ENCODE assay signal across 10 cellular contexts in genomic region chr7:64883113-64883905, GRCh38. TPM values are rescaled to one million over a fixed set of nuclear protein-coding genes. Genes with fewer than 3 reads are reported as not detected.
DNase-seq lines count a peak whose midpoint lies in the region; ATAC-seq and TF ChIP-seq lines count a peak whose summit lies in the region.
"Had no signal": no experiment of that assay in that cellular context is flagged by ENCODE, and none has a peak within 500 bp of the region (broad histone marks: within the 10 kb centered on the region; RNA-seq: fewer than 3 reads in every experiment).

No MANE protein-coding gene starts in this region.

- intact Hi-C loops in activated T-helper 1 cell treated with anti-CD3 and anti-CD28 coated beads, Interleukin-12 subunit alpha, Interleukin-12 subunit beta, Interleukin-2, Interleukin-4 antibody, amounts not matched to agents 30 ng/mL and 10 ng/mL and 1 ng/mL, durations not matched to agents 14 hours and 24 hours and 36 hours (cut with micrococcal nuclease) = no loop called here
- intact Hi-C loops in Calu3 (cut with micrococcal nuclease; ENCODE audit: unreplicated experiment) = no loop called here

- H3K4me1 ChIP-seq in right atrium auricular region = peaks cover 0 to 14% of the 10 kb centered on the region in 2 donors

- H3K36me3 Mint-ChIP-seq in activated T-helper 1 cell treated with anti-CD3 and anti-CD28 coated beads, Interleukin-12 subunit alpha, Interleukin-12 subunit beta, Interleukin-2, Interleukin-4 antibody, amounts not matched to agents 30 ng/mL and 10 ng/mL and 1 ng/mL, durations not matched to agents 14 hours and 24 hours and 36 hours (ENCODE audit: low read depth) = peaks cover 4% of the 10 kb centered on the region
- H3K36me3 Mint-ChIP-seq in stimulated activated effector memory CD8-positive, alpha-beta T cell treated with anti-CD3 and anti-CD28 coated beads, Interleukin-12 subunit alpha, Interleukin-12 subunit beta, amount 100 ng/mL, for 72 hours = no peaks in the 10 kb centered on the region
- peaks cover under 1% of the 10 kb centered on the region for H3K36me3 Mint-ChIP-seq in Calu3 (ENCODE audit: insufficient read depth, unreplicated experiment)

- CTCF ChIA-PET in Calu3 (lab: Charles Lee) = no interaction called here

- peaks cover 4% of the 10 kb centered on the region for H3K4me1 Mint-ChIP-seq in activated T-helper 1 cell treated with anti-CD3 and anti-CD28 coated beads, Interleukin-12 subunit alpha, Interleukin-12 subunit beta, Interleukin-2, Interleukin-4 antibody, amounts not matched to agents 30 ng/mL and 10 ng/mL and 1 ng/mL, durations not matched to agents 14 hours and 24 hours and 36 hours (ENCODE audit: low read depth)
- H3K4me1 Mint-ChIP-seq in stimulated activated effector memory CD8-positive, alpha-beta T cell treated with anti-CD3 and anti-CD28 coated beads, Interleukin-12 subunit alpha, Interleukin-12 subunit beta, amount 100 ng/mL, for 72 hours = peaks cover 18% of the 10 kb centered on the region
- peaks cover 7% of the 10 kb centered on the region for H3K4me1 Mint-ChIP-seq in Calu3 (ENCODE audit: low read depth, unreplicated experiment)

- no peaks in the 10 kb centered on the region for H3K27me3 ChIP-seq in right atrium auricular region

- peak overlapping the region; percentile 63 for H3K4me3 Mint-ChIP-seq in activated T-helper 1 cell treated with anti-CD3 and anti-CD28 coated beads, Interleukin-12 subunit alpha, Interleukin-12 subunit beta, Interleukin-2, Interleukin-4 antibody, amounts not matched to agents 30 ng/mL and 10 ng/mL and 1 ng/mL, durations not matched to agents 14 hours and 24 hours and 36 hours
- H3K4me3 Mint-ChIP-seq in stimulated activated effector memory CD8-positive, alpha-beta T cell treated with anti-CD3 and anti-CD28 coated beads, Interleukin-12 subunit alpha, Interleukin-12 subunit beta, amount 100 ng/mL, for 72 hours = peak overlapping the region; percentile 65
- H3K4me3 Mint-ChIP-seq in Calu3 (ENCODE audit: low read depth, unreplicated experiment) = no peak overlapping the region

- peak overlapping the region; percentile 37 to 56 for H3K4me3 ChIP-seq in right atrium auricular region

- TF ChIP-seq CTCF in right atrium auricular region (IDR thresholded peaks at IDR 0.05) = no peak
- no peak for TF ChIP-seq CTCF in Calu3 (IDR thresholded peaks at IDR 0.05; ENCODE audit: unreplicated experiment)
- no peak for TF ChIP-seq CTCF in GM20000 (IDR thresholded peaks at IDR 0.05; ENCODE audit: extremely low read depth, missing control alignments)

- no TSS peak for BruUV-seq in Calu3 (replicated peaks; lab: Mats Ljungman, UMichigan)

- H3K9me3 Mint-ChIP-seq in activated T-helper 1 cell treated with anti-CD3 and anti-CD28 coated beads, Interleukin-12 subunit alpha, Interleukin-12 subunit beta, Interleukin-2, Interleukin-4 antibody, amounts not matched to agents 30 ng/mL and 10 ng/mL and 1 ng/mL, durations not matched to agents 14 hours and 24 hours and 36 hours = peaks cover 24% of the 10 kb centered on the region
- H3K9me3 Mint-ChIP-seq in stimulated activated effector memory CD8-positive, alpha-beta T cell treated with anti-CD3 and anti-CD28 coated beads, Interleukin-12 subunit alpha, Interleukin-12 subunit beta, amount 100 ng/mL, for 72 hours = no peaks in the 10 kb centered on the region
- H3K9me3 Mint-ChIP-seq in Calu3 (ENCODE audit: low read depth, unreplicated experiment) = peaks cover 5% of the 10 kb centered on the region

- DNase-seq in NCI-H2029 (lab: John Stamatoyannopoulos, UW) (peak; percentile 19), NCI-H2029 treated with DMSO at 0.1 percent for 48 hours (lab: John Stamatoyannopoulos, UW) (no peak), right atrium auricular region (ENCODE audit: low spot score) (peak; percentile 54), Calu3 (no peak), DMS 273 (lab: John Stamatoyannopoulos, UW; ENCODE audit: unreplicated experiment) (no peak), GM20000 (ENCODE audit: low spot score) (no peak)
- DNase-seq in activated T-helper 1 cell treated with anti-CD3 and anti-CD28 coated beads, Interleukin-12 subunit alpha, Interleukin-12 subunit beta, Interleukin-2, Interleukin-4 antibody, amounts not matched to agents 30 ng/mL and 10 ng/mL and 1 ng/mL, durations not matched to agents 14 hours and 24 hours and 36 hours (ENCODE audit: low spot score) = no peak
- DNase-seq in stimulated activated effector memory CD8-positive, alpha-beta T cell treated with anti-CD3 and anti-CD28 coated beads, Interleukin-12 subunit alpha, Interleukin-12 subunit beta, amount 100 ng/mL, for 72 hours (ENCODE audit: low spot score in 2 of 2) = peak in 1 of 2 donors; percentile 26
- DNase-seq: 8988T; effector CD8-positive, alpha-beta T cell had no signal

- no peak overlapping the region for H3K27ac ChIP-seq in right atrium auricular region

- H3K9me3 ChIP-seq in right atrium auricular region = no peaks in the 10 kb centered on the region

- H3K36me3 ChIP-seq in right atrium auricular region = no peaks in the 10 kb centered on the region

- peaks cover 17% of the 10 kb centered on the region for H3K27me3 Mint-ChIP-seq in activated T-helper 1 cell treated with anti-CD3 and anti-CD28 coated beads, Interleukin-12 subunit alpha, Interleukin-12 subunit beta, Interleukin-2, Interleukin-4 antibody, amounts not matched to agents 30 ng/mL and 10 ng/mL and 1 ng/mL, durations not matched to agents 14 hours and 24 hours and 36 hours (ENCODE audit: insufficient read depth)
- H3K27me3 Mint-ChIP-seq in Calu3 (ENCODE audit: unreplicated experiment) = peaks cover 9% of the 10 kb centered on the region

- no peak overlapping the region for H3K27ac Mint-ChIP-seq in activated T-helper 1 cell treated with anti-CD3 and anti-CD28 coated beads, Interleukin-12 subunit alpha, Interleukin-12 subunit beta, Interleukin-2, Interleukin-4 antibody, amounts not matched to agents 30 ng/mL and 10 ng/mL and 1 ng/mL, durations not matched to agents 14 hours and 24 hours and 36 hours
- no peak overlapping the region for H3K27ac Mint-ChIP-seq in stimulated activated effector memory CD8-positive, alpha-beta T cell treated with anti-CD3 and anti-CD28 coated beads, Interleukin-12 subunit alpha, Interleukin-12 subunit beta, amount 100 ng/mL, for 72 hours
- H3K27ac Mint-ChIP-seq in Calu3 (ENCODE audit: unreplicated experiment) = no peak overlapping the region

- no peak for ATAC-seq in stimulated activated effector memory CD8-positive, alpha-beta T cell treated with anti-CD3 and anti-CD28 coated beads, Interleukin-12 subunit alpha, Interleukin-12 subunit beta, amount 100 ng/mL, for 72 hours

RNA-seq across cellular contexts. Expression of gene ZNF273, which starts 19.8 kb away (rescaled TPM):
- total RNA-seq in activated T-helper 1 cell treated with anti-CD3 and anti-CD28 coated beads, Interleukin-12 subunit alpha, Interleukin-12 subunit beta, Interleukin-2, Interleukin-4 antibody, amounts not matched to agents 30 ng/mL and 10 ng/mL and 1 ng/mL, durations not matched to agents 14 hours and 24 hours and 36 hours = 8.5 and 9.3 TPM in 2 replicates
- 1 to 10 TPM; 1.1 to 1.6 TPM for total RNA-seq in right atrium auricular region
- 5.1 and 6.2 TPM in 2 replicates for total RNA-seq in Calu3 (2022)

Comparison
In these comparisons a context has a peak if more than half of its experiments do, and no peak if none do; other contexts are left out.
1. DNase-seq: peak in NCI-H2029 (single experiment) and right atrium auricular region (single experiment); none in NCI-H2029 treated with DMSO at 0.1 percent for 48 hours (single experiment), activated T-helper 1 cell treated with anti-CD3 and anti-CD28 coated beads, Interleukin-12 subunit alpha, Interleukin-12 subunit beta, Interleukin-2, Interleukin-4 antibody, amounts not matched to agents 30 ng/mL and 10 ng/mL and 1 ng/mL, durations not matched to agents 14 hours and 24 hours and 36 hours (single experiment), Calu3 (single experiment), DMS 273 (single experiment) and GM20000 (single experiment).